In the genomic region with DNA sequence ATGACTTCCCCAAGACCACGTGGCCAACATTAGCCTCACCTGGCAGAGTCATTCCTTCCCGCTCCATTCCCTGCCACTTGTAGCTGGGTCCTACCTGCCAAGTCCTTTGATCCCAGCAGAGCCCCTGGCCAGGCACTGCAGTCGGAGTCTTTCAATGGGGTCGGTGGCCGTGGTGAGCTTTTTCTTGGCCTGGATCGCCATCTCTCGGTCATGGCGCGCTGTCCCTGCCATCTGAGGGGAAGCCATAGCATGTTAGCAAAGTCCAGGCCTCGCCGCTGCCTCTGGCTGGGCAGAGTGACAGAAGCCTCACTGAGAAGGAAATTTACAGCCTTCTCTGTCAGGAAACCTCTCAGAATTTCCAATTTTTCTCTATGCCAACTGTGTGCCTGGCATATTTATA, we compare ENCODE assay signal across 17 cellular contexts. TPM values are rescaled to one million over a fixed set of nuclear protein-coding genes. Genes with fewer than 3 reads are reported as not detected.
A peak's percentile ranks its signal among the peaks of the same experiment; 100 is the strongest.
DNase-seq lines count a peak whose midpoint lies in the region; ATAC-seq and TF ChIP-seq lines count a peak whose summit lies in the region.
"Had no signal": no experiment of that assay in that cellular context is flagged by ENCODE, and none has a peak within 500 bp of the region (broad histone marks: within the 10 kb centered on the region; RNA-seq: fewer than 3 reads in every experiment).

No MANE protein-coding gene starts in this region.

- TF ChIP-seq CTCF in fibroblast of villous mesenchyme (IDR thresholded peaks at IDR 0.05; ENCODE audit: insufficient read depth, low read depth, low read length) (peak; percentile 20), spleen (IDR thresholded peaks at IDR 0.05 in 8 of 11, conservative IDR thresholded peaks at IDR 0.05 in 3 of 11) (peak in 2 of 11 experiments; percentile 10 to 16)

- H3K27ac Mint-ChIP-seq in activated naive CD8-positive, alpha-beta T cell treated with anti-CD3 and anti-CD28 coated beads, Interleukin-2, amount 50 U/mL, for 24 hours, result no peak overlapping the region
- no peak overlapping the region for H3K27ac Mint-ChIP-seq in activated naive CD8-positive, alpha-beta T cell treated with anti-CD3 and anti-CD28 coated beads for 36 hours
- H3K27ac Mint-ChIP-seq: activated CD4-positive, alpha-beta T cell treated with anti-CD3 and anti-CD28 coated beads, Interleukin-2, amount 10 ng/mL, durations not matched to agents 24 days and 14 days had no signal

- intact Hi-C loops in spleen (cut with DNase I; ENCODE audit: low total_unique reads), result no loop called here

- peaks cover 69% of the 10 kb centered on the region for H3K4me1 Mint-ChIP-seq in activated naive CD8-positive, alpha-beta T cell treated with anti-CD3 and anti-CD28 coated beads, Interleukin-2, amount 50 U/mL, for 24 hours
- H3K4me1 Mint-ChIP-seq in activated naive CD8-positive, alpha-beta T cell treated with anti-CD3 and anti-CD28 coated beads for 36 hours, result peaks cover 44% of the 10 kb centered on the region

- H3K27me3 ChIP-seq in spleen (replicated peaks in 1 of 7), result peaks cover 0 to 30% (median 0%) of the 10 kb centered on the region in 7 donors
- H3K27me3 ChIP-seq: upper lobe of left lung had no signal

- H3K4me1 ChIP-seq in spleen, result peaks cover 5 to 16% (median 9%) of the 10 kb centered on the region in 6 donors
- H3K4me1 ChIP-seq: gastrocnemius medialis, prostate gland had no signal

- peaks cover 11% of the 10 kb centered on the region for H3K9me3 Mint-ChIP-seq in activated naive CD8-positive, alpha-beta T cell treated with anti-CD3 and anti-CD28 coated beads, Interleukin-2, amount 50 U/mL, for 24 hours
- H3K9me3 Mint-ChIP-seq in activated naive CD8-positive, alpha-beta T cell treated with anti-CD3 and anti-CD28 coated beads for 36 hours, result peaks cover 24% of the 10 kb centered on the region

- DNase-seq in activated naive CD8-positive, alpha-beta T cell treated with anti-CD3 and anti-CD28 coated beads, Interleukin-2, amount 50 U/mL, for 24 hours, result peak; percentile 12
- no peak for DNase-seq in activated naive CD8-positive, alpha-beta T cell treated with anti-CD3 and anti-CD28 coated beads for 36 hours
- DNase-seq in RPMI7951 (ENCODE audit: low read depth), result peak; percentile 22
- DNase-seq in fibroblast of villous mesenchyme (ENCODE audit: low read depth), result no peak
- peak; percentile 72 for DNase-seq in spleen
- no peak for DNase-seq in SW480 (ENCODE audit: low spot score)
- DNase-seq in KG1 (lab: John Stamatoyannopoulos, UW), result no peak
- no peak for DNase-seq in NCI-H2227 treated with DMSO at 0.1 percent for 48 hours (lab: John Stamatoyannopoulos, UW)
- DNase-seq: activated CD4-positive, alpha-beta T cell treated with anti-CD3 and anti-CD28 coated beads, Interleukin-2, amount 10 ng/mL, durations not matched to agents 24 days and 14 days; activated T-cell treated with anti-CD3 and anti-CD28 coated beads, Interleukin-2, amount 50 U/mL, for 48 hours; gastrocnemius medialis; NCI-H2171 treated with DMSO at 0.1 percent for 48 hours; stimulated activated CD4-positive, alpha-beta T cell treated with anti-CD3 and anti-CD28 coated beads, Interleukin-1b, Interleukin-23, amount 100 ng/mL, for 48 hours; stimulated activated CD8-positive, alpha-beta memory T cell treated with anti-CD3 and anti-CD28 coated beads, Interleukin-4, amount 100 ng/mL, for 48 hours had no signal

- H3K4me3 Mint-ChIP-seq in activated naive CD8-positive, alpha-beta T cell treated with anti-CD3 and anti-CD28 coated beads, Interleukin-2, amount 50 U/mL, for 24 hours, result no peak overlapping the region
- H3K4me3 Mint-ChIP-seq in activated naive CD8-positive, alpha-beta T cell treated with anti-CD3 and anti-CD28 coated beads for 36 hours, result no peak overlapping the region
- H3K4me3 Mint-ChIP-seq: activated CD4-positive, alpha-beta T cell treated with anti-CD3 and anti-CD28 coated beads, Interleukin-2, amount 10 ng/mL, durations not matched to agents 24 days and 14 days had no signal

- H3K4me3 ChIP-seq in fibroblast of villous mesenchyme (ENCODE audit: low read depth, low read length) (no peak overlapping the region), spleen (no peak overlapping the region)
- H3K4me3 ChIP-seq: gastrocnemius medialis, prostate gland, upper lobe of left lung had no signal

- peaks cover 12% of the 10 kb centered on the region for H3K36me3 Mint-ChIP-seq in activated naive CD8-positive, alpha-beta T cell treated with anti-CD3 and anti-CD28 coated beads, Interleukin-2, amount 50 U/mL, for 24 hours (ENCODE audit: low read depth)
- peaks cover 14% of the 10 kb centered on the region for H3K36me3 Mint-ChIP-seq in activated naive CD8-positive, alpha-beta T cell treated with anti-CD3 and anti-CD28 coated beads for 36 hours

- no peak overlapping the region for H3K27ac ChIP-seq in spleen
- H3K27ac ChIP-seq: gastrocnemius medialis, prostate gland, upper lobe of left lung had no signal

- ATAC-seq in activated naive CD8-positive, alpha-beta T cell treated with anti-CD3 and anti-CD28 coated beads, Interleukin-2, amount 50 U/mL, for 24 hours, result no peak
- ATAC-seq: gastrocnemius medialis had no signal

- H3K27me3 Mint-ChIP-seq in activated naive CD8-positive, alpha-beta T cell treated with anti-CD3 and anti-CD28 coated beads, Interleukin-2, amount 50 U/mL, for 24 hours, result no peaks in the 10 kb centered on the region
- H3K27me3 Mint-ChIP-seq in activated naive CD8-positive, alpha-beta T cell treated with anti-CD3 and anti-CD28 coated beads for 36 hours, result no peaks in the 10 kb centered on the region

- H3K36me3 ChIP-seq in spleen, result no peaks in the 10 kb centered on the region
- H3K36me3 ChIP-seq: gastrocnemius medialis, prostate gland, upper lobe of left lung had no signal

- no peak for TF ChIP-seq POLR2A in spleen (IDR thresholded peaks at IDR 0.05)

- 73 to 84% (median 78%) methylated on average over 11 of the region's 11 CpGs for WGBS in spleen, 5 donors

- H3K9me3 ChIP-seq in spleen, result peaks cover 0 to 9% (median 2%) of the 10 kb centered on the region in 8 donors
- H3K9me3 ChIP-seq: gastrocnemius medialis, prostate gland, upper lobe of left lung had no signal

RNA-seq across cellular contexts. Expression of a gene that starts 17.5 kb away (rescaled TPM):
- under 1 TPM; 0.68 to 0.74 TPM for total RNA-seq in activated naive CD8-positive, alpha-beta T cell treated with anti-CD3 and anti-CD28 coated beads for 36 hours
- not detected in 2 replicates for total RNA-seq in RPMI7951 (2014; rRNA removed; shearing (Covaris generic))
- 0.43 TPM in 1 of 2 replicates, not detected in the other for total RNA-seq in fibroblast of villous mesenchyme
- not detected for total RNA-seq in spleen
- polyA plus RNA-seq in spleen, result not detected
- total RNA-seq: activated CD4-positive, alpha-beta T cell treated with anti-CD3 and anti-CD28 coated beads, Interleukin-2, amount 10 ng/mL, durations not matched to agents 24 days and 14 days; gastrocnemius medialis; mononuclear cell; prostate gland had no signal

Comparison
In these comparisons a context has a peak if more than half of its experiments do, and no peak if none do; other contexts are left out.
1. DNase-seq: peak in activated naive CD8-positive, alpha-beta T cell treated with anti-CD3 and anti-CD28 coated beads, Interleukin-2, amount 50 U/mL, for 24 hours (single experiment), RPMI7951 (single experiment) and spleen (single experiment); none in activated naive CD8-positive, alpha-beta T cell treated with anti-CD3 and anti-CD28 coated beads for 36 hours (single experiment), fibroblast of villous mesenchyme (single experiment), SW480 (single experiment), KG1 (single experiment) and NCI-H2227 treated with DMSO at 0.1 percent for 48 hours (single experiment).